ENCODE assay signal across 7 cellular contexts in genomic region chr11:19502691-19503253, GRCh38.
"Had no signal": no experiment of that assay in that cellular context is flagged by ENCODE, and none has a peak within 500 bp of the region (broad histone marks: within the 10 kb centered on the region; RNA-seq: fewer than 3 reads in every experiment).

No MANE protein-coding gene starts in this region.

- H3K27ac ChIP-seq: HL-60, KMS-11 had no signal

- H3K4me2 ChIP-seq: KMS-11 had no signal

- DNase-seq: IMR-90, KBM-7, KG1 had no signal

- H3K4me3 ChIP-seq: K562 had no signal

- ATAC-seq: K562 had no signal

- H3K9ac ChIP-seq: KMS-11 had no signal

- FAIRE-seq: HTR-8/SVneo, K562 had no signal
